ENCODE assay signal across 8 cellular contexts in genomic region chr20:63657937-63658748, GRCh38. TPM values are rescaled to one million over a fixed set of nuclear protein-coding genes. Genes with fewer than 3 reads are reported as not detected.
A peak's percentile ranks its signal among the peaks of the same experiment; 100 is the strongest.
DNase-seq lines count a peak whose midpoint lies in the region; ATAC-seq and TF ChIP-seq lines count a peak whose summit lies in the region.

A gene with protein sequence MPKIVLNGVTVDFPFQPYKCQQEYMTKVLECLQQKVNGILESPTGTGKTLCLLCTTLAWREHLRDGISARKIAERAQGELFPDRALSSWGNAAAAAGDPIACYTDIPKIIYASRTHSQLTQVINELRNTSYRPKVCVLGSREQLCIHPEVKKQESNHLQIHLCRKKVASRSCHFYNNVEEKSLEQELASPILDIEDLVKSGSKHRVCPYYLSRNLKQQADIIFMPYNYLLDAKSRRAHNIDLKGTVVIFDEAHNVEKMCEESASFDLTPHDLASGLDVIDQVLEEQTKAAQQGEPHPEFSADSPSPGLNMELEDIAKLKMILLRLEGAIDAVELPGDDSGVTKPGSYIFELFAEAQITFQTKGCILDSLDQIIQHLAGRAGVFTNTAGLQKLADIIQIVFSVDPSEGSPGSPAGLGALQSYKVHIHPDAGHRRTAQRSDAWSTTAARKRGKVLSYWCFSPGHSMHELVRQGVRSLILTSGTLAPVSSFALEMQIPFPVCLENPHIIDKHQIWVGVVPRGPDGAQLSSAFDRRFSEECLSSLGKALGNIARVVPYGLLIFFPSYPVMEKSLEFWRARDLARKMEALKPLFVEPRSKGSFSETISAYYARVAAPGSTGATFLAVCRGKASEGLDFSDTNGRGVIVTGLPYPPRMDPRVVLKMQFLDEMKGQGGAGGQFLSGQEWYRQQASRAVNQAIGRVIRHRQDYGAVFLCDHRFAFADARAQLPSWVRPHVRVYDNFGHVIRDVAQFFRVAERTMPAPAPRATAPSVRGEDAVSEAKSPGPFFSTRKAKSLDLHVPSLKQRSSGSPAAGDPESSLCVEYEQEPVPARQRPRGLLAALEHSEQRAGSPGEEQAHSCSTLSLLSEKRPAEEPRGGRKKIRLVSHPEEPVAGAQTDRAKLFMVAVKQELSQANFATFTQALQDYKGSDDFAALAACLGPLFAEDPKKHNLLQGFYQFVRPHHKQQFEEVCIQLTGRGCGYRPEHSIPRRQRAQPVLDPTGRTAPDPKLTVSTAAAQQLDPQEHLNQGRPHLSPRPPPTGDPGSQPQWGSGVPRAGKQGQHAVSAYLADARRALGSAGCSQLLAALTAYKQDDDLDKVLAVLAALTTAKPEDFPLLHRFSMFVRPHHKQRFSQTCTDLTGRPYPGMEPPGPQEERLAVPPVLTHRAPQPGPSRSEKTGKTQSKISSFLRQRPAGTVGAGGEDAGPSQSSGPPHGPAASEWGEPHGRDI (N-terminal part only) (plus strand): TSS chr20:63658312. CDS start chr20:63659403, 1,091 bp downstream.

- H3K4me3 ChIP-seq in left lung, result peak within 1 kb of the TSS; percentile 80 to 82

- H3K9me3 ChIP-seq in left lung, result no peaks in the 10 kb centered on the region

- ATAC-seq in GM19351 (IDR thresholded peaks at IDR 0.05; ENCODE audit: unreplicated experiment), result peak; percentile 84
- ATAC-seq in HG03520 (IDR thresholded peaks at IDR 0.05; ENCODE audit: unreplicated experiment), result peak; percentile 79
- ATAC-seq in left lung, result peak; percentile 97

- no peak for TF ChIP-seq CTCF in left lung (IDR thresholded peaks at IDR 0.05)

- intact Hi-C loops in left lung (cut with DNase I), result no loop called here

- peak within 1 kb of the TSS; percentile 81 to 82 for H3K27ac ChIP-seq in left lung

- H3K27me3 ChIP-seq in left lung, result peaks cover 0 to 18% of the 10 kb centered on the region in 2 donors

- H3K4me1 ChIP-seq in left lung, result peaks cover 13 to 34% of the 10 kb centered on the region in 2 donors

- DNase-seq in C1 segment of cervical spinal cord (lab: John Stamatoyannopoulos, UW) (peak in 13 of 14 donors; percentile 84 to 99 (median 96)), NCI-H748 treated with DMSO at 0.1 percent for 48 hours (lab: John Stamatoyannopoulos, UW) (peak; percentile 64), dermis blood vessel endothelial cell (peak; percentile 96), left lung (peak; percentile 93 to 98)
- DNase-seq in activated CD4-positive, alpha-beta T cell treated with anti-CD3 and anti-CD28 coated beads, Interleukin-2, amount 50 U/mL, for 24 hours (ENCODE audit: low read depth in 1 of 2, low spot score in 1 of 2), result peak; percentile 86 to 93
- DNase-seq in stimulated activated CD4-positive, alpha-beta T cell treated with anti-CD3 and anti-CD28 coated beads, Interleukin-2, amount 100 ng/mL, for 48 hours, result peak; percentile 89 to 91

- H3K36me3 ChIP-seq in left lung, result peaks cover 0 to 27% of the 10 kb centered on the region in 2 donors

RNA-seq across cellular contexts. Expression of the gene that starts here (rescaled TPM):
- 13.4 and 17.9 TPM in 2 replicates for total RNA-seq in dermis blood vessel endothelial cell
- 10 to 100 TPM; 22.3 to 38.8 TPM for total RNA-seq in left lung

Comparison
In these comparisons a context has a peak if more than half of its experiments do, and no peak if none do; other contexts are left out.
1. Peak in every context shown above with its lines: DNase-seq, ATAC-seq, H3K4me3 ChIP-seq and H3K27ac ChIP-seq.